Comparison of ENCODE assay signal across 3 cellular contexts in genomic region chr5:141121985-141122384, GRCh38.
TF ChIP-seq lines count a peak whose summit lies in the region.

No MANE protein-coding gene starts in this region.

TF ChIP-seq in SK-N-SH, 30 proteins besides CTCF, POLR2A, EP300 and RAD21 (continued from another document):
- TF ChIP-seq EZH2phosphoT487 (IDR thresholded peaks at IDR 0.05; ENCODE audit: borderline replicate concordance, low read depth) (no peak), POLR2AphosphoS5 (IDR thresholded peaks at IDR 0.05; ENCODE audit: low read depth, low read length) (no peak), SMC3 (IDR thresholded peaks at IDR 0.05; ENCODE audit: low read depth, low read length) (no peak), ZBTB33 (IDR thresholded peaks at IDR 0.05; ENCODE audit: borderline replicate concordance, low read depth) (no peak), USF1 (IDR thresholded peaks at IDR 0.05; ENCODE audit: borderline replicate concordance, low read depth) (no peak)

TF ChIP-seq in SK-N-SH treated with all-trans-retinoic acid at 6 μM for 48 hours, 23 proteins besides CTCF, POLR2A, EP300 and RAD21 (continued from another document):
- TF ChIP-seq POU6F1 (CRISPR knock-in tag; IDR thresholded peaks at IDR 0.05; ENCODE audit: borderline replicate concordance, low read depth) (no peak), SNAI2 (CRISPR knock-in tag; IDR thresholded peaks at IDR 0.05) (no peak), ZC3H10 (CRISPR knock-in tag; IDR thresholded peaks at IDR 0.05) (no peak), GLIS3 (CRISPR knock-in tag; IDR thresholded peaks at IDR 0.05) (no peak), ESRRG (CRISPR knock-in tag; IDR thresholded peaks at IDR 0.05) (no peak), TSHZ2 (CRISPR knock-in tag; IDR thresholded peaks at IDR 0.05) (no peak), ZNF8 (CRISPR knock-in tag; IDR thresholded peaks at IDR 0.05) (no peak), BACH2 (CRISPR knock-in tag; IDR thresholded peaks at IDR 0.05; ENCODE audit: borderline replicate concordance) (no peak), TOX (CRISPR knock-in tag; IDR thresholded peaks at IDR 0.05; ENCODE audit: borderline replicate concordance) (no peak), CREB5 (CRISPR knock-in tag; IDR thresholded peaks at IDR 0.05; ENCODE audit: low read depth) (no peak), ZNF565 (CRISPR knock-in tag; conservative IDR thresholded peaks at IDR 0.05; ENCODE audit: low read depth) (no peak), ARNTL (CRISPR knock-in tag; IDR thresholded peaks at IDR 0.05; ENCODE audit: borderline replicate concordance, low read depth) (no peak), CSRNP3 (CRISPR knock-in tag; IDR thresholded peaks at IDR 0.05) (no peak), ZFP3 (CRISPR knock-in tag; IDR thresholded peaks at IDR 0.05) (no peak)

TF ChIP-seq in WTC11, 78 proteins besides CTCF, POLR2A, EP300 and RAD21:
- TF ChIP-seq AFF4 (CRISPR knock-in tag; IDR thresholded peaks at IDR 0.05; ENCODE audit: borderline replicate concordance) (no peak), FOXP4 (CRISPR knock-in tag; IDR thresholded peaks at IDR 0.05) (no peak), ZNF512 (CRISPR knock-in tag; IDR thresholded peaks at IDR 0.05; ENCODE audit: borderline replicate concordance) (no peak), GRHL2 (CRISPR knock-in tag; IDR thresholded peaks at IDR 0.05; ENCODE audit: insufficient replicate concordance, severe bottlenecking) (no peak), ZNF671 (CRISPR knock-in tag; IDR thresholded peaks at IDR 0.05) (no peak), ERG (CRISPR knock-in tag; IDR thresholded peaks at IDR 0.05) (no peak), ZBTB21 (CRISPR knock-in tag; IDR thresholded peaks at IDR 0.05; ENCODE audit: borderline replicate concordance) (no peak)
